2 cellular contexts compared by ENCODE assay signal in genomic region chr1:63784489-63785390, GRCh38.
TF ChIP-seq lines count a peak whose summit lies in the region.

No MANE protein-coding gene starts in this region.

TF ChIP-seq in liver, 16 proteins besides CTCF, POLR2A, EP300 and RAD21:
- TF ChIP-seq SP1 (IDR thresholded peaks at IDR 0.05), result no peak
- no peak for TF ChIP-seq MAX (IDR thresholded peaks at IDR 0.05)
- TF ChIP-seq ZBTB33 (IDR thresholded peaks at IDR 0.05), result no peak
- no peak for TF ChIP-seq ATF3 (IDR thresholded peaks at IDR 0.05)
- peak in 1 of 2 donors; percentile 66 for TF ChIP-seq HNF4A (conservative IDR thresholded peaks at IDR 0.05)
- TF ChIP-seq YY1 (IDR thresholded peaks at IDR 0.05), result peak; percentile 64
- TF ChIP-seq NR2F2 (IDR thresholded peaks at IDR 0.05), result no peak

TF ChIP-seq in HepG2, 621 proteins besides CTCF, POLR2A, EP300 and RAD21:
- TF ChIP-seq ONECUT2 (CRISPR knock-in tag; IDR thresholded peaks at IDR 0.05) (no peak), ARID2 (CRISPR knock-in tag; IDR thresholded peaks at IDR 0.05; ENCODE audit: borderline replicate concordance) (no peak), ZSCAN20 (CRISPR knock-in tag; IDR thresholded peaks at IDR 0.05; ENCODE audit: borderline replicate concordance) (no peak)
